In genomic region chr13:95536629-95537241, GRCh38 we compare ENCODE assay signal across 8 cellular contexts.
DNase-seq lines count a peak whose midpoint lies in the region; ATAC-seq and TF ChIP-seq lines count a peak whose summit lies in the region.

No MANE protein-coding gene starts in this region.

- intact Hi-C loops in tibial artery (cut with DNase I; ENCODE audit: low total_unique reads) = no loop called here

- TF ChIP-seq CTCF in epithelial cell of esophagus (IDR thresholded peaks at IDR 0.05; ENCODE audit: insufficient read depth, low read depth, low read length, missing control alignments) (peak; percentile 42), tibial artery (IDR thresholded peaks at IDR 0.05) (peak; percentile 11 to 18)

- DNase-seq in SIG-M5 treated with dmso at 0.1 percent for 504 hours (lab: John Stamatoyannopoulos, UW; ENCODE audit: unreplicated experiment) (peak; percentile 34), SIG-M5 (lab: John Stamatoyannopoulos, UW) (no peak), NCI-H774 (lab: John Stamatoyannopoulos, UW) (peak; percentile 9), epithelial cell of esophagus (ENCODE audit: low read depth) (peak; percentile 48), tibial artery (no peak), NCI-H1930 (lab: John Stamatoyannopoulos, UW) (no peak), COLO829 (ENCODE audit: low spot score) (no peak)

- peaks cover 0 to 3% of the 10 kb centered on the region in 2 donors for H3K27me3 ChIP-seq in tibial artery

- H3K27ac ChIP-seq in tibial artery = no peak overlapping the region

- no peaks in the 10 kb centered on the region for H3K36me3 ChIP-seq in tibial artery

- no peak overlapping the region for H3K4me3 ChIP-seq in epithelial cell of esophagus (ENCODE audit: low read length)
- H3K4me3 ChIP-seq in tibial artery = no peak overlapping the region

- no peaks in the 10 kb centered on the region for H3K9me3 ChIP-seq in tibial artery

- ATAC-seq in HG02571 (IDR thresholded peaks at IDR 0.05; ENCODE audit: unreplicated experiment) = no peak

- H3K4me1 ChIP-seq in tibial artery = peaks cover 0 to 3% (median 0%) of the 10 kb centered on the region in 4 donors

Comparison
In these comparisons a context has a peak if more than half of its experiments do, and no peak if none do; other contexts are left out.
1. DNase-seq: peak in SIG-M5 treated with dmso at 0.1 percent for 504 hours (single experiment), NCI-H774 (single experiment) and epithelial cell of esophagus (single experiment); none in SIG-M5 (single experiment), tibial artery (0 of 2), NCI-H1930 (0 of 2) and COLO829 (single experiment).